14 cellular contexts compared by ENCODE assay signal in genomic region chr2:217551229-217551909, GRCh38.
DNase-seq lines count a peak whose midpoint lies in the region; ATAC-seq and TF ChIP-seq lines count a peak whose summit lies in the region.
"Had no signal": no experiment of that assay in that cellular context is flagged by ENCODE, and none has a peak within 500 bp of the region (broad histone marks: within the 10 kb centered on the region; RNA-seq: fewer than 3 reads in every experiment).

No MANE protein-coding gene starts in this region.

- peak overlapping the region; percentile 19 for H3K18ac ChIP-seq in mesendoderm (ENCODE audit: low read length)

- H2BK15ac ChIP-seq in mesendoderm (replicated peaks; ENCODE audit: low read depth) = no peak overlapping the region

- intact Hi-C loops in Caco-2 (cut with micrococcal nuclease; ENCODE audit: unreplicated experiment) = loop anchor here (1.0 to 2.0 kb wide), 2 partner anchors 71 to 134 kb away; no protein-coding TSS in a partner anchor
- intact Hi-C loops in dorsolateral prefrontal cortex (cut with DNase I) = no loop called here

- H3K4me2 ChIP-seq in mesendoderm (ENCODE audit: low read length) = no peak overlapping the region

- BruUV-seq in Caco-2 (replicated peaks; lab: Mats Ljungman, UMichigan) = no TSS peak

- no peaks in the 10 kb centered on the region for H3K27me3 Mint-ChIP-seq in Caco-2 (ENCODE audit: insufficient read depth, unreplicated experiment)
- no peaks in the 10 kb centered on the region for H3K27me3 Mint-ChIP-seq in chondrocyte (ENCODE audit: low read depth)

- no peak overlapping the region for H2BK120ac ChIP-seq in mesendoderm (ENCODE audit: low read depth, low read length)

- no peak overlapping the region for H2AK5ac ChIP-seq in mesendoderm (ENCODE audit: low read length)

- H3K9ac ChIP-seq in HUES64 (ENCODE audit: low read depth, low read length) = no peak overlapping the region; the same call in 1 of the 2 replicates
- no peak overlapping the region for H3K9ac ChIP-seq in mesendoderm (ENCODE audit: low read length)

- H3K4me3 Mint-ChIP-seq in Caco-2 (ENCODE audit: unreplicated experiment) (peak overlapping the region; percentile 21), chondrocyte (ENCODE audit: unreplicated experiment) (no peak overlapping the region)

- no peak overlapping the region for H3K23ac ChIP-seq in mesendoderm (ENCODE audit: low read length)

- TF ChIP-seq CTCF in Caco-2 (IDR thresholded peaks at IDR 0.05; ENCODE audit: insufficient read depth in 1 of 2, low read depth in 1 of 2, low read length in 1 of 2, severe bottlenecking in 1 of 2, unreplicated experiment in 1 of 2) (no peak), chondrocyte (IDR thresholded peaks at IDR 0.05) (peak; percentile 14), dorsolateral prefrontal cortex (IDR thresholded peaks at IDR 0.05 in 54 of 56, conservative IDR thresholded peaks at IDR 0.05 in 2 of 56; ENCODE audit: low read depth in 1 of 56, partially characterized antibody in 56 of 56) (no peak)

- WGBS in HUES64 = 84% methylated on average over 4 of the region's 4 CpGs
- no CpG with 5 or more reads among the region's 4 CpGs for WGBS in mesendoderm (ENCODE audit: extremely low coverage, insufficient coverage, low lambda C conversion rate)

- ATAC-seq in GM19395 (IDR thresholded peaks at IDR 0.05; ENCODE audit: unreplicated experiment) (no peak), HG03469 (IDR thresholded peaks at IDR 0.05; ENCODE audit: unreplicated experiment) (no peak)
- ATAC-seq: esophagus mucosa had no signal

- H3K79me1 ChIP-seq in mesendoderm (ENCODE audit: low read length) = no peaks in the 10 kb centered on the region

- H3K27ac ChIP-seq in HUES64 (ENCODE audit: low read depth, low read length) (peak overlapping the region; percentile 27; the same call in 1 of the 2 replicates), mesendoderm (ENCODE audit: low read depth, low read length) (peak overlapping the region; percentile 58), dorsolateral prefrontal cortex (no peak overlapping the region)
- H3K27ac ChIP-seq: ascending aorta had no signal

- POLR2A ChIA-PET in Caco-2 (lab: Charles Lee) = interaction anchor here (0.5 kb wide), 1 partner anchor 772 kb away, joined by 6 read pairs; no protein-coding TSS in a partner anchor

- CTCF ChIA-PET in Caco-2 (lab: Charles Lee) = interaction anchor here (0.5 to 1.0 kb wide), 2 partner anchors 99 to 1443 kb away, joined by 3 to 5 read pairs; no protein-coding TSS in a partner anchor

- no peak overlapping the region for H4K5ac ChIP-seq in mesendoderm (ENCODE audit: low read length)

- H3K36me3 Mint-ChIP-seq in Caco-2 (ENCODE audit: insufficient read depth, unreplicated experiment) = peaks cover 5% of the 10 kb centered on the region
- H3K36me3 Mint-ChIP-seq in chondrocyte (ENCODE audit: low read depth) = peaks cover 1% of the 10 kb centered on the region

- H3K9me3 Mint-ChIP-seq in Caco-2 (ENCODE audit: unreplicated experiment) (peaks cover 22% of the 10 kb centered on the region), chondrocyte (ENCODE audit: low read depth) (peaks cover 7% of the 10 kb centered on the region)

- peak overlapping the region; percentile 7 for H3K56ac ChIP-seq in mesendoderm (ENCODE audit: low read length)

- H3K27me3 ChIP-seq in Caco-2 (replicated peaks; ENCODE audit: control insufficient read depth, insufficient read depth, low read length) = no peaks in the 10 kb centered on the region
- H3K27me3 ChIP-seq in HUES64 (ENCODE audit: insufficient read depth, low read length) = no peaks in the 10 kb centered on the region
- no peaks in the 10 kb centered on the region for H3K27me3 ChIP-seq in mesendoderm (ENCODE audit: insufficient read depth, low read length, poor library complexity)
- no peaks in the 10 kb centered on the region for H3K27me3 ChIP-seq in dorsolateral prefrontal cortex
- H3K27me3 ChIP-seq: ascending aorta, sigmoid colon had no signal

- no peaks in the 10 kb centered on the region for H3K79me2 ChIP-seq in mesendoderm (ENCODE audit: control insufficient read depth, insufficient read depth, low read length)

- no peak overlapping the region for H2BK5ac ChIP-seq in mesendoderm (ENCODE audit: low read length)

- H3K4me1 Mint-ChIP-seq in Caco-2 (ENCODE audit: low read depth, unreplicated experiment) (peaks cover 41% of the 10 kb centered on the region), chondrocyte (ENCODE audit: low read depth) (peaks cover 58% of the 10 kb centered on the region)

- H3K4me3 ChIP-seq in Caco-2 (ENCODE audit: low read depth, low read length) = no peak overlapping the region
- no peak overlapping the region for H3K4me3 ChIP-seq in HUES64 (ENCODE audit: low read length)
- no peak overlapping the region for H3K4me3 ChIP-seq in mesendoderm (ENCODE audit: low read length)
- no peak overlapping the region for H3K4me3 ChIP-seq in dorsolateral prefrontal cortex
- H3K4me3 ChIP-seq: ascending aorta, lung, sigmoid colon had no signal

- H3K36me3 ChIP-seq in Caco-2 (ENCODE audit: control insufficient read depth, insufficient read depth, low read length) (no peaks in the 10 kb centered on the region), HUES64 (ENCODE audit: insufficient read depth, low read length) (no peaks in the 10 kb centered on the region), mesendoderm (ENCODE audit: control insufficient read depth, insufficient read depth, low read length) (no peaks in the 10 kb centered on the region)
- H3K36me3 ChIP-seq: ascending aorta, sigmoid colon had no signal

- H3K4me1 ChIP-seq in Caco-2 = peaks cover 34% of the 10 kb centered on the region
- peaks cover 30% of the 10 kb centered on the region for H3K4me1 ChIP-seq in HUES64 (ENCODE audit: insufficient read depth, low read length)
- peaks cover 10% of the 10 kb centered on the region for H3K4me1 ChIP-seq in mesendoderm (ENCODE audit: control insufficient read depth, low read depth, low read length)

- H3K9me3 ChIP-seq in Caco-2 = no peaks in the 10 kb centered on the region; the same call in 1 of the 2 replicates
- no peaks in the 10 kb centered on the region; the same call in 1 of the 2 replicates for H3K9me3 ChIP-seq in HUES64 (ENCODE audit: insufficient read depth, low read depth, low read length)
- H3K9me3 ChIP-seq: ascending aorta, sigmoid colon had no signal

- peak overlapping the region; percentile 82 for H3K27ac Mint-ChIP-seq in Caco-2 (ENCODE audit: unreplicated experiment)
- H3K27ac Mint-ChIP-seq in chondrocyte (ENCODE audit: unreplicated experiment) = peak overlapping the region; percentile 19

- no peak overlapping the region for H3K4ac ChIP-seq in mesendoderm (ENCODE audit: low read depth, low read length)

- no peak overlapping the region for H4K8ac ChIP-seq in mesendoderm (ENCODE audit: low read depth, low read length)

- DNase-seq in Caco-2 = peak; percentile 60 to 73
- DNase-seq in chondrocyte (ENCODE audit: low spot score) = no peak
- peak; percentile 96 for DNase-seq in mesendoderm
- no peak for DNase-seq in ecto neural progenitor cell (ENCODE audit: low spot score)
- no peak for DNase-seq in dorsolateral prefrontal cortex
- DNase-seq: NCI-H69, sigmoid colon, T-helper 2 cell had no signal

Comparison
In these comparisons a context has a peak if more than half of its experiments do, and no peak if none do; other contexts are left out.
1. DNase-seq: peak in Caco-2 (2 of 2) and mesendoderm (single experiment); none in chondrocyte (single experiment), ecto neural progenitor cell (single experiment) and dorsolateral prefrontal cortex (0 of 10).
2. H3K27ac ChIP-seq: peak in HUES64 (single experiment) and mesendoderm (single experiment); none in dorsolateral prefrontal cortex (0 of 59).